Comparison of ENCODE assay signal across 24 cellular contexts in the genomic region with DNA sequence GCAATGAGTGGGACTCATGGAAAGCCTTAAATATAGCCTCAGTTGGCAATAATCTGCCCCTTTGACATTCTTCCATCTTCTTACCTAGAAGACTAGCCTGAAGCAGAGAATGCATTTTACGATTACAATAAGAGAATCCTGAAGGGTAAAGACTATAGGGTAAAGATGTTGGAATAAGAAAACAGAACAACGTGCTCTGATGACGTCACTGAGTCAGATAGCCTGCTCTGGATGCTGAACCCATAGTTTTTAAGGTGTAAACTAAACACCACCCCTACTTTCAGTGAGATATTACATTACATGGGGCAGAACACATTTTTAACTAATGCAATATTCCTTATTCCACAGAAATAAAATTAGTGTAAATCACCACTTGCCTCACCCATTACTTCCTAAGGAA.
"Had no signal": no experiment of that assay in that cellular context is flagged by ENCODE, and none has a peak within 500 bp of the region (broad histone marks: within the 10 kb centered on the region; RNA-seq: fewer than 3 reads in every experiment).

No MANE protein-coding gene starts in this region.

- ATAC-seq: esophagus mucosa, gastrocnemius medialis, heart right ventricle, left cardiac atrium, left lung, left ventricle myocardium superior, lower lobe of right lung, mucosa of descending colon had no signal

- H3K9me3 ChIP-seq: esophagus squamous epithelium, gastrocnemius medialis, heart right ventricle, left lung, lower lobe of right lung, mucosa of descending colon had no signal

- FAIRE-seq: islet of Langerhans, keratinocyte had no signal

- H3K36me3 ChIP-seq: esophagus squamous epithelium, gastrocnemius medialis, heart right ventricle, left lung, lower lobe of right lung had no signal

- H3K4me3 ChIP-seq: coronary artery, dorsolateral prefrontal cortex, esophagus squamous epithelium, gastrocnemius medialis, heart right ventricle, left lung, lower lobe of right lung, mucosa of descending colon had no signal

- H3K27me3 Mint-ChIP-seq: naive B cell had no signal

- H3K9me3 Mint-ChIP-seq: naive B cell had no signal

- DNase-seq: dermis blood vessel endothelial cell; dorsolateral prefrontal cortex; effector CD4-positive, alpha-beta T cell; effector memory CD4-positive, alpha-beta T cell; esophagus squamous epithelium; foreskin fibroblast; foreskin melanocyte; gastrocnemius medialis; glutamatergic neuron; head of caudate nucleus; heart right ventricle; hippocampal formation; left cardiac atrium; left lung; left ventricle myocardium superior; lower lobe of right lung; mesenchymal stem cell; mucosa of descending colon; naive B cell had no signal

- H3K4me1 Mint-ChIP-seq: mesothelial cell of epicardium, naive B cell had no signal

- H3K36me3 Mint-ChIP-seq: naive B cell had no signal

- H3K27ac ChIP-seq: coronary artery, dorsolateral prefrontal cortex, esophagus squamous epithelium, gastrocnemius medialis, heart right ventricle, left lung, lower lobe of right lung had no signal

- H3K4me1 ChIP-seq: esophagus squamous epithelium, gastrocnemius medialis, heart right ventricle, left lung, lower lobe of right lung had no signal

- H3K4me3 Mint-ChIP-seq: mesothelial cell of epicardium, naive B cell had no signal

- H3K27me3 ChIP-seq: dorsolateral prefrontal cortex, esophagus squamous epithelium, gastrocnemius medialis, heart right ventricle, left lung had no signal
